In the genomic region with DNA sequence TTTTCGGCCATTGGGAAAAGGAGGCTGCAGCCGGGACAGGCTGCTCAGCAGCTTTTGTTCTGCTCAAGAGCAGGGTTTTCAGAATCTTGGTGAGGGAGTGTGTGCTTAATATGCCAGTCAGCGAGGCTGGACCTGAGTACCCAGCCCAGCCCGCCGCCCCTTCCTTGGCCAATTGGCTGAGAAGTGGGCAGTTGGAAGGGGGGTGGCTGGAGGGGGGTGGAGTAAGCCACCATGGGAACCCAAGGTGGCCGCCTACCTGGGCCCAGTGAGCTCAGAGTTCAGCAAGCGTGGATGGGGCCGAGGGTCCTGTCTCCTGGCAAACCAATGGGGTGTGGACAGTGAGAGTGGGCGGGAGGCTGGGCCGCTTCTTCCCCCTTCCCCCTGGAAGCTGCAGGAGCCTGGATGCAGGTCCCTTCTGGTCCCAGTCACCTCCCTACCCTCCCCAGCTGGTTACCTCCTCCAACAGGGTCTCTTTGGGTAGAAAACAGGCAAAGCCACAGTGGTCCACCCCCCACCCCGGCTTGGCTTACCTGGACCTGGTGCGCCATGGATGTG, we compare ENCODE assay signal across 27 cellular contexts. TPM values are rescaled to one million over a fixed set of nuclear protein-coding genes. Genes with fewer than 3 reads are reported as not detected.
DNase-seq lines count a peak whose midpoint lies in the region; ATAC-seq and TF ChIP-seq lines count a peak whose summit lies in the region.
"Had no signal": no experiment of that assay in that cellular context is flagged by ENCODE, and none has a peak within 500 bp of the region (broad histone marks: within the 10 kb centered on the region; RNA-seq: fewer than 3 reads in every experiment).

No MANE protein-coding gene starts in this region.

- no peaks in the 10 kb centered on the region for H4K20me1 ChIP-seq in OCI-LY7 (ENCODE audit: insufficient read depth, low read length)

- POLR2A ChIA-PET in OCI-LY7 (lab: Charles Lee): no interaction called here

- no peak overlapping the region for H2AFZ ChIP-seq in OCI-LY7 (ENCODE audit: low read length)
- H2AFZ ChIP-seq: GM23338 had no signal

- H3K9me2 ChIP-seq in OCI-LY7 (ENCODE audit: insufficient read depth, low read length): no peaks in the 10 kb centered on the region

- H3K27ac ChIP-seq in caudate nucleus (ENCODE audit: low read depth, low read length) (peak overlapping the region; percentile 76), layer of hippocampus (ENCODE audit: low read depth, low read length) (peak overlapping the region; percentile 68), OCI-LY7 (ENCODE audit: low read depth, low read length, poor library complexity, severe bottlenecking) (no peak overlapping the region)
- H3K27ac ChIP-seq: BLaER1, RWPE1 had no signal

- H3K4me2 ChIP-seq in OCI-LY7 (ENCODE audit: low read length): no peak overlapping the region
- H3K4me2 ChIP-seq: BLaER1, GM23338 had no signal

- H3K9me3 ChIP-seq in OCI-LY7 (ENCODE audit: low read length): no peaks in the 10 kb centered on the region
- H3K9me3 ChIP-seq: HAP-1 had no signal

- peak; percentile 61 for DNase-seq in Ammon's horn (ENCODE audit: low spot score)
- peak in 24 of 61 donors; percentile 9 to 68 (median 44) for DNase-seq in caudate nucleus (lab: John Stamatoyannopoulos, UW)
- peak; percentile 39 for DNase-seq in putamen (ENCODE audit: low spot score)
- no peak for DNase-seq in OCI-LY7 (ENCODE audit: low spot score)
- DNase-seq: 8988T; CD4-positive, CD25-positive, alpha-beta regulatory T cell; DMS153; DND-41; HFFc6; NCI-H1092; NCI-H1417 treated with DMSO at 0.1 percent for 48 hours; NCI-H1694 treated with DMSO at 0.1 percent for 48 hours; NCI-H2081; NCI-H2171; NCI-H226; NCI-H510A; NCI-H69; SHP77 treated with DMSO at 0.1 percent for 48 hours had no signal

- H3K27me3 ChIP-seq in layer of hippocampus (ENCODE audit: control insufficient read depth, insufficient read depth, low read length): no peaks in the 10 kb centered on the region
- H3K27me3 ChIP-seq: BLaER1 had no signal

- H3K36me3 ChIP-seq in OCI-LY7 (ENCODE audit: insufficient read depth, low read length): no peaks in the 10 kb centered on the region
- H3K36me3 ChIP-seq: BLaER1, HAP-1 had no signal

- ATAC-seq in GM19351 (IDR thresholded peaks at IDR 0.05; ENCODE audit: unreplicated experiment): no peak
- no peak for ATAC-seq in HG03097 (IDR thresholded peaks at IDR 0.05; ENCODE audit: low FRiP score, unreplicated experiment)
- ATAC-seq: GM23338, Panc1 had no signal

- BruUV-seq in OCI-LY7 (replicated peaks; lab: Mats Ljungman, UMichigan): no TSS peak

- intact Hi-C loops in OCI-LY7 (cut with micrococcal nuclease; ENCODE audit: unreplicated experiment): no loop called here

- no peak for TF ChIP-seq CTCF in OCI-LY7 (conservative IDR thresholded peaks at IDR 0.05; ENCODE audit: low read length)

- H3K79me2 ChIP-seq in OCI-LY7 (ENCODE audit: insufficient read depth, low read depth, low read length): no peaks in the 10 kb centered on the region

- no peak overlapping the region for H3K4me3 ChIP-seq in OCI-LY7 (ENCODE audit: low read depth, low read length, poor library complexity, severe bottlenecking)
- H3K4me3 ChIP-seq: BLaER1, GM23338, HAP-1 had no signal

- CTCF ChIA-PET in OCI-LY7 (lab: Charles Lee; ENCODE audit: unreplicated experiment): no interaction called here

- H3K4me1 ChIP-seq in OCI-LY7 (ENCODE audit: insufficient read depth, low read length, poor library complexity, severe bottlenecking): no peaks in the 10 kb centered on the region
- H3K4me1 ChIP-seq: HAP-1 had no signal

RNA-seq across cellular contexts. Expression of gene SORCS2, which starts 52.5 kb away (rescaled TPM):
- 0.03 TPM in 1 of 2 replicates, not detected in the other for total RNA-seq in OCI-LY7 (2014; rRNA removed; shearing (Covaris generic))
- total RNA-seq in OCI-LY7 (2022): not detected in 2 replicates
- total RNA-seq: CD4-positive, CD25-positive, alpha-beta regulatory T cell; HT-29 had no signal
